Comparison of ENCODE assay signal across 8 cellular contexts in the genomic region with DNA sequence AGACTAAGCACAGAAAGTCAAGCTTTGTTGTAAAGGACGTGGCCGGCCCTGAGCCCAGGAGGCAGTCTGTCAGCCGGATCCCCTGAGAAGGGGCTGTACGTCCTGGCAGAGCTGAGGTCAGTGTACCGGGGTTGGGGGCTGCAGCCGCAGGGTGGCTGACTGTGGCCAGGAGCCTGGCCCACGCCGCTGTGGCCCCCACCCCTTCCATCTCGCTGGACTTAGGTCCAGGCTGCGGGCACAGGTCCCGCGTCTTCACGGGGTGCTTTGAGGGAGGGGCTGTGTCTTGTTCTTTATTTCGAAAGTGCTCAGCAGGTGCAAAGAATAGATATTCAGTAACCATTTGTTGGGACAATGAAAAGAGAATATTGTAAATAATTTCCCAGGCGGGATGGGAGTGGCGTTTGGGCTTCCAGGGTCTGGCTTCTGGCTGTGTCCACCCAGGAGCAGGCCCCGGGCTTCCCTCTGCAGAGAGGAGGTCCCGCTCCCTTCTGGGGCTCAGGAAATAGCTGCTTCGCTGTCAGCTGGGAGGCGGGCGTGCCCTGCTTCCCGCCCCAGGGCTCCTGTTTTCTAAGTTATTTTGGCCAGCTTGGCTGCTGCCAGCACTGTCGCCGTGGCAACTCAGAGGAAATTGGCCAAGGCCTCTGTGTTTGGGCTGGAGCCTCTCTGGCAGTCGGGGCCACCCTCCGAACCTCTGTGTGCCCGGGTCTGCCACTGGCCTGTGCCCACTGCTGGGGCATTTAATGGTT. TPM values are rescaled to one million over a fixed set of nuclear protein-coding genes. Genes with fewer than 3 reads are reported as not detected.
DNase-seq lines count a peak whose midpoint lies in the region; TF ChIP-seq lines count a peak whose summit lies in the region.

No MANE protein-coding gene starts in this region.

- no peak for TF ChIP-seq CTCF in MM.1S (IDR thresholded peaks at IDR 0.05; ENCODE audit: low read length)

- H3F3A ChIP-seq in MM.1S (ENCODE audit: insufficient read depth, low read length), result no peaks in the 10 kb centered on the region

- H3K9ac ChIP-seq in SK-N-MC (ENCODE audit: insufficient read length) (no peak overlapping the region), MM.1S (ENCODE audit: low read length) (no peak overlapping the region)

- no peaks in the 10 kb centered on the region for H3K4me1 ChIP-seq in MM.1S (ENCODE audit: low read length)

- H3K9me3 ChIP-seq in SK-N-MC (ENCODE audit: low read depth, low read length) (no peaks in the 10 kb centered on the region), MM.1S (replicated peaks; ENCODE audit: insufficient read depth, low read length) (no peaks in the 10 kb centered on the region)

- H3K9me2 ChIP-seq in MM.1S (replicated peaks; ENCODE audit: insufficient read depth, low read length), result no peaks in the 10 kb centered on the region

- in situ Hi-C loops in G401 (cut with HindIII; ENCODE audit: low sequenced_read_pairs), result no loop called here

- DNase-seq in G401 (ENCODE audit: low spot score), result peak; percentile 27
- no peak for DNase-seq in SK-N-MC (ENCODE audit: low read depth, low spot score)
- DNase-seq in erythroblast (lab: John Stamatoyannopoulos, UW), result peak; percentile 61 to 67
- peak in 46 of 56 donors; percentile 12 to 83 (median 48) for DNase-seq in nucleus accumbens (lab: John Stamatoyannopoulos, UW)
- DNase-seq in HK-2 (ENCODE audit: unreplicated experiment), result no peak
- DNase-seq in MM.1S, result no peak
- no peak for DNase-seq in HCEC 1CT
- no peak for DNase-seq in DMS114 treated with DMSO at 0.1 percent for 48 hours (lab: John Stamatoyannopoulos, UW; ENCODE audit: unreplicated experiment)

- H3K36me3 ChIP-seq in SK-N-MC (ENCODE audit: insufficient read depth, low read length), result no peaks in the 10 kb centered on the region
- H3K36me3 ChIP-seq in MM.1S (replicated peaks; ENCODE audit: insufficient read depth, low read length), result no peaks in the 10 kb centered on the region

- H3K4me3 ChIP-seq in SK-N-MC, result peak overlapping the region; percentile 58
- no peak overlapping the region for H3K4me3 ChIP-seq in MM.1S (ENCODE audit: low read length)

- no peaks in the 10 kb centered on the region for H3K27me3 ChIP-seq in MM.1S (replicated peaks; ENCODE audit: insufficient read depth, low read length)

- no peaks in the 10 kb centered on the region for H4K20me1 ChIP-seq in MM.1S (ENCODE audit: insufficient read depth, low read length)

- no peak overlapping the region for H3K4me2 ChIP-seq in MM.1S (ENCODE audit: low read depth, low read length)

- H3K27ac ChIP-seq in SK-N-MC, result no peak overlapping the region
- H3K27ac ChIP-seq in MM.1S (ENCODE audit: low read length), result no peak overlapping the region

- H2AFZ ChIP-seq in MM.1S (ENCODE audit: low read length), result no peak overlapping the region

- peak; percentile 29 for TF ChIP-seq POLR2A in erythroblast (IDR thresholded peaks at IDR 0.05; ENCODE audit: low read length)

- H3K79me2 ChIP-seq in MM.1S (ENCODE audit: low read length), result peaks cover 5% of the 10 kb centered on the region; the same call in 1 of the 2 replicates

RNA-seq across cellular contexts. Expression of gene NFATC1, which starts 7.4 kb away (rescaled TPM):
- total RNA-seq in G401 (2014; rRNA removed; shearing (Covaris generic)), result 6.8 and 11.9 TPM in 2 replicates

Comparison
In these comparisons a context has a peak if more than half of its experiments do, and no peak if none do; other contexts are left out.
1. DNase-seq: peak in G401 (single experiment), erythroblast (2 of 2) and nucleus accumbens (46 of 56); none in SK-N-MC (single experiment), HK-2 (single experiment), MM.1S (single experiment), HCEC 1CT (single experiment) and DMS114 treated with DMSO at 0.1 percent for 48 hours (single experiment).